9 cellular contexts compared by ENCODE assay signal in genomic region chr10:52314822-52315552, GRCh38. TPM values are rescaled to one million over a fixed set of nuclear protein-coding genes. Genes with fewer than 3 reads are reported as not detected.
DNase-seq lines count a peak whose midpoint lies in the region; ATAC-seq and TF ChIP-seq lines count a peak whose summit lies in the region.
"Had no signal": no experiment of that assay in that cellular context is flagged by ENCODE, and none has a peak within 500 bp of the region (broad histone marks: within the 10 kb centered on the region; RNA-seq: fewer than 3 reads in every experiment).

No MANE protein-coding gene starts in this region.

- H3K4me1 ChIP-seq in thoracic aorta (ENCODE audit: control insufficient read depth in 1 of 2, low read depth in 2 of 2), result peaks cover 5 to 17% of the 10 kb centered on the region in 2 donors

- H3K27ac ChIP-seq in brain microvascular endothelial cell, result peak overlapping the region; percentile 89
- no peak overlapping the region for H3K27ac ChIP-seq in thoracic aorta
- H3K27ac ChIP-seq: C4-2B had no signal

- TF ChIP-seq CTCF in brain microvascular endothelial cell (IDR thresholded peaks at IDR 0.05; ENCODE audit: low read depth, low read length, missing control alignments) (no peak), thoracic aorta (IDR thresholded peaks at IDR 0.05) (no peak)

- H3K4me3 ChIP-seq in brain microvascular endothelial cell (ENCODE audit: low read depth, low read length), result peak overlapping the region; percentile 81
- H3K4me3 ChIP-seq in thoracic aorta, result peak overlapping the region; percentile 73

- in situ Hi-C loops in brain microvascular endothelial cell (cut with HindIII; ENCODE audit: low pct_ligation_motif_present, low sequenced_read_pairs), result loop anchor here (25.0 kb wide), 1 partner anchor 247 kb away; no protein-coding TSS in a partner anchor

- H3K36me3 ChIP-seq in brain microvascular endothelial cell (replicated peaks) (peaks cover 3% of the 10 kb centered on the region), thoracic aorta (no peaks in the 10 kb centered on the region)

- ATAC-seq in left lobe of liver, result peak; percentile 23
- ATAC-seq in thoracic aorta (ENCODE audit: insufficient number of reproducible peaks, low FRiP score, low read depth), result no peak
- ATAC-seq in HG03342 (IDR thresholded peaks at IDR 0.05; ENCODE audit: unreplicated experiment), result no peak
- no peak for ATAC-seq in HG02870 (IDR thresholded peaks at IDR 0.05; ENCODE audit: unreplicated experiment)

- DNase-seq in NCI-H345 (lab: John Stamatoyannopoulos, UW), result peak; percentile 23
- DNase-seq in NCI-H345 treated with DMSO at 0.1 percent for 48 hours (lab: John Stamatoyannopoulos, UW; ENCODE audit: unreplicated experiment), result no peak
- peak; percentile 56 for DNase-seq in brain microvascular endothelial cell
- no peak for DNase-seq in left lobe of liver (ENCODE audit: low spot score)
- no peak for DNase-seq in thoracic aorta (ENCODE audit: low spot score)
- DNase-seq in NCI-H1436 treated with DMSO at 0.1 percent for 48 hours (lab: John Stamatoyannopoulos, UW), result no peak

- no peaks in the 10 kb centered on the region for H3K9me3 ChIP-seq in thoracic aorta

- H3K27me3 ChIP-seq in brain microvascular endothelial cell (replicated peaks), result no peaks in the 10 kb centered on the region
- no peaks in the 10 kb centered on the region for H3K27me3 ChIP-seq in thoracic aorta (replicated peaks; ENCODE audit: insufficient read depth)

RNA-seq across cellular contexts. Expression of gene DKK1, which starts 0.9 kb away (rescaled TPM):
- 0.38 TPM for total RNA-seq in left lobe of liver
- total RNA-seq in thoracic aorta, result 1 to 10 TPM in 1 of 2 donors, under 1 TPM in 1; 0.78 to 3.2 TPM

Comparison
In these comparisons a context has a peak if more than half of its experiments do, and no peak if none do; other contexts are left out.
1. DNase-seq: peak in NCI-H345 (single experiment) and brain microvascular endothelial cell (single experiment); none in NCI-H345 treated with DMSO at 0.1 percent for 48 hours (single experiment), left lobe of liver (single experiment), thoracic aorta (single experiment) and NCI-H1436 treated with DMSO at 0.1 percent for 48 hours (single experiment).